In the genomic region with DNA sequence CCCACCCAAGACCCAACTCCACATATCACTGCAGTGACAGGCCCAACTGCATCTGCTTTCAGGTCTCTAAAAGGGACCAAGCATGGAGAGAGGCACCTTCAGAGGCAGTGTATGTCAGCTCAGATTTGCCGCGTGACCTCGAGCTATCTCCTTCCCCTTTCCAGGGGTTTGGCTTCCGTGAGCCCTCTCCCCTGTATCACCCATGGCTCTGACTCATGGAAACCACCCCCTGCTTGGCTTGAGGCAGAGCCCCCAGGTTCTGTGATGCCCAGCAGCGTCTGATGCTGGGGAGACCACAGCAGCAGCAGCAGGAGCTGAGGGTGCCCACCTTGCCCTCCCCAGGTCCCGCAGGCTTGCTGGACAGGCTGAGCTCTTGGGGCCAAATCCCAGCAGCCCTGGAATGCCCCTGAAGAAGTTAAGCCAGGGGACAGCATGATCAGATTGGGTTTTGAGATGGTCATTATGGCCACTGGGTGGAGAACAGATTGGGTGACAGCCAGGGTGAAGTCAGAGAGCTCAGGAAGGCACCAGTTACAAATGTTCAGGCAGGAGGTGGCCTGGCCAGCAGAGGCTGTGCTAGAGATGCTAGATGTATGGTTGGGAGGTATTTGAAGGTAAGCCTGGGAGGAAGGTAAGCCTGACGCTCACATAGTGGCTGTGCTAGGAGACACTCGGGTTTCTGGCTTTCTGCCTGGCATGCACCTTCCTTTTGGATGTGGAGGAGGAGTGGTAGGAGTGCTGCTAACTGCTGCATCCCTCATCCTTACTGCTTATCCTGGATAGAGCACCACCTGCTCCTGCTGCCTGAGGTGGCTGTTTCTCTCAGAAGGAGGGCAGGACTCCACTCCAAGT, we compare ENCODE assay signal across 2 cellular contexts.
TF ChIP-seq lines count a peak whose summit lies in the region.

No MANE protein-coding gene starts in this region.

TF ChIP-seq in liver, 16 proteins besides CTCF, POLR2A, EP300 and RAD21:
- TF ChIP-seq HNF4A (conservative IDR thresholded peaks at IDR 0.05) (no peak), NR2F2 (IDR thresholded peaks at IDR 0.05) (no peak), HNF4G (IDR thresholded peaks at IDR 0.05) (no peak), EGR1 (IDR thresholded peaks at IDR 0.05; ENCODE audit: low read depth in 2 of 2) (no peak), SP1 (IDR thresholded peaks at IDR 0.05) (no peak), FOXA2 (IDR thresholded peaks at IDR 0.05) (no peak), YY1 (IDR thresholded peaks at IDR 0.05) (no peak), TAF1 (conservative IDR thresholded peaks at IDR 0.05) (no peak), GABPA (IDR thresholded peaks at IDR 0.05 in 1 of 2, conservative IDR thresholded peaks at IDR 0.05 in 1 of 2) (no peak)
- TF ChIP-seq, protein P1, sequence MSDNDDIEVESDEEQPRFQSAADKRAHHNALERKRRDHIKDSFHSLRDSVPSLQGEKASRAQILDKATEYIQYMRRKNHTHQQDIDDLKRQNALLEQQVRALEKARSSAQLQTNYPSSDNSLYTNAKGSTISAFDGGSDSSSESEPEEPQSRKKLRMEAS (IDR thresholded peaks at IDR 0.05) = no peak
- TF ChIP-seq, protein P2, sequence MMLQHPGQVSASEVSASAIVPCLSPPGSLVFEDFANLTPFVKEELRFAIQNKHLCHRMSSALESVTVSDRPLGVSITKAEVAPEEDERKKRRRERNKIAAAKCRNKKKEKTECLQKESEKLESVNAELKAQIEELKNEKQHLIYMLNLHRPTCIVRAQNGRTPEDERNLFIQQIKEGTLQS (IDR thresholded peaks at IDR 0.05) = no peak
- TF ChIP-seq, protein P3, sequence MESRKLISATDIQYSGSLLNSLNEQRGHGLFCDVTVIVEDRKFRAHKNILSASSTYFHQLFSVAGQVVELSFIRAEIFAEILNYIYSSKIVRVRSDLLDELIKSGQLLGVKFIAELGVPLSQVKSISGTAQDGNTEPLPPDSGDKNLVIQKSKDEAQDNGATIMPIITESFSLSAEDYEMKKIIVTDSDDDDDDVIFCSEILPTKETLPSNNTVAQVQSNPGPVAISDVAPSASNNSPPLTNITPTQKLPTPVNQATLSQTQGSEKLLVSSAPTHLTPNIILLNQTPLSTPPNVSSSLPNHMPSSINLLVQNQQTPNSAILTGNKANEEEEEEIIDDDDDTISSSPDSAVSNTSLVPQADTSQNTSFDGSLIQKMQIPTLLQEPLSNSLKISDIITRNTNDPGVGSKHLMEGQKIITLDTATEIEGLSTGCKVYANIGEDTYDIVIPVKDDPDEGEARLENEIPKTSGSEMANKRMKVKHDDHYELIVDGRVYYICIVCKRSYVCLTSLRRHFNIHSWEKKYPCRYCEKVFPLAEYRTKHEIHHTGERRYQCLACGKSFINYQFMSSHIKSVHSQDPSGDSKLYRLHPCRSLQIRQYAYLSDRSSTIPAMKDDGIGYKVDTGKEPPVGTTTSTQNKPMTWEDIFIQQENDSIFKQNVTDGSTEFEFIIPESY (IDR thresholded peaks at IDR 0.05) = no peak

TF ChIP-seq in HepG2, 621 proteins besides CTCF, POLR2A, EP300 and RAD21:
- TF ChIP-seq BHLHE40 (IDR thresholded peaks at IDR 0.05; ENCODE audit: low read length) = no peak
- TF ChIP-seq, protein P4, sequence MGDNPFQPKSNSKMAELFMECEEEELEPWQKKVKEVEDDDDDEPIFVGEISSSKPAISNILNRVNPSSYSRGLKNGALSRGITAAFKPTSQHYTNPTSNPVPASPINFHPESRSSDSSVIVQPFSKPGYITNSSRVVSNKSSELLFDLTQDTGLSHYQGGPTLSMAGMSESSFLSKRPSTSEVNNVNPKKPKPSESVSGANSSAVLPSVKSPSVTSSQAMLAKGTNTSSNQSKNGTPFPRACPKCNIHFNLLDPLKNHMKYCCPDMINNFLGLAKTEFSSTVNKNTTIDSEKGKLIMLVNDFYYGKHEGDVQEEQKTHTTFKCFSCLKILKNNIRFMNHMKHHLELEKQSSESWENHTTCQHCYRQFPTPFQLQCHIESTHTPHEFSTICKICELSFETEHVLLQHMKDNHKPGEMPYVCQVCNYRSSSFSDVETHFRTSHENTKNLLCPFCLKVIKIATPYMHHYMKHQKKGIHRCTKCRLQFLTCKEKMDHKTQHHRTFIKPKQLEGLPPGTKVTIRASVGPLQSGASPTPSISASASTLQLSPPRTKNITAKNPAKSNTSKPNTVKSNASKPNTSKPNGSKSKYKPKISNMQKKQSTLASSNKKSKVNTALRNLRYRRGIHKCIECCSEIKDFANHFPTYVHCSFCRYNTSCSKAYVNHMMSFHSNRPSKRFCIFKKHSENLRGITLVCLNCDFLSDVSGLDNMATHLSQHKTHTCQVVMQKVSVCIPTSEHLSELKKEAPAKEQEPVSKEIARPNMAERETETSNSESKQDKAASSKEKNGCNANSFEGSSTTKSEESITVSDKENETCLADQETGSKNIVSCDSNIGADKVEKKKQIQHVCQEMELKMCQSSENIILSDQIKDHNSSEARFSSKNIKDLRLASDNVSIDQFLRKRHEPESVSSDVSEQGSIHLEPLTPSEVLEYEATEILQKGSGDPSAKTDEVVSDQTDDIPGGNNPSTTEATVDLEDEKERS (CRISPR knock-in tag; IDR thresholded peaks at IDR 0.05) = no peak
TF ChIP-seq in HepG2: peak in this region for 0.
